25 cellular contexts compared by ENCODE assay signal in genomic region chrX:52425710-52426245, GRCh38. TPM values are rescaled to one million over a fixed set of nuclear protein-coding genes. Genes with fewer than 3 reads are reported as not detected.
A peak's percentile ranks its signal among the peaks of the same experiment; 100 is the strongest.
DNase-seq lines count a peak whose midpoint lies in the region; ATAC-seq and TF ChIP-seq lines count a peak whose summit lies in the region.
"Had no signal": no experiment of that assay in that cellular context is flagged by ENCODE, and none has a peak within 500 bp of the region (broad histone marks: within the 10 kb centered on the region; RNA-seq: fewer than 3 reads in every experiment).

No MANE protein-coding gene starts in this region.

- H3K27me3 ChIP-seq in IMR-90 (ENCODE audit: control insufficient read depth, insufficient read depth, low read length) = no peaks in the 10 kb centered on the region
- no peaks in the 10 kb centered on the region for H3K27me3 ChIP-seq in mesendoderm (ENCODE audit: insufficient read depth, low read length, poor library complexity)
- H3K27me3 ChIP-seq in A673 (replicated peaks; ENCODE audit: insufficient read depth, low read depth, low read length, poor library complexity) = no peaks in the 10 kb centered on the region
- no peaks in the 10 kb centered on the region for H3K27me3 ChIP-seq in prostate gland (replicated peaks; ENCODE audit: insufficient read depth)
- H3K27me3 ChIP-seq: gastrocnemius medialis had no signal

- H2AK5ac ChIP-seq in IMR-90 (ENCODE audit: low read depth, low read length) (no peak overlapping the region), mesendoderm (ENCODE audit: low read length) (no peak overlapping the region)

- dilution Hi-C loops in IMR-90 (cut with HindIII; ENCODE audit: low sequenced_read_pairs, unreplicated experiment) = no loop called here

- no peak for TF ChIP-seq RAD21 in IMR-90 (IDR thresholded peaks at IDR 0.05; ENCODE audit: low read length)

- H3K36me3 ChIP-seq in IMR-90 (ENCODE audit: control insufficient read depth, insufficient read depth, low read length) (no peaks in the 10 kb centered on the region), mesendoderm (ENCODE audit: control insufficient read depth, insufficient read depth, low read length) (no peaks in the 10 kb centered on the region), A673 (ENCODE audit: insufficient read depth, low read length, poor library complexity, severe bottlenecking) (no peaks in the 10 kb centered on the region), prostate gland (no peaks in the 10 kb centered on the region)
- H3K36me3 ChIP-seq: breast epithelium, gastrocnemius medialis, pancreas, thoracic aorta had no signal

- POLR2A ChIA-PET in IMR-90 (lab: Charles Lee; ENCODE audit: unreplicated experiment) (no interaction called here), A673 (lab: Charles Lee; ENCODE audit: low non-redundant PET) (no interaction called here)

- DNase-seq in AG20443 (ENCODE audit: low spot score) = peak; percentile 32
- DNase-seq in IMR-90 = peak; percentile 42
- DNase-seq in dedifferentiated amniotic fluid mesenchymal stem cell (ENCODE audit: extremely low spot score) = peak; percentile 16
- peak; percentile 0 for DNase-seq in mesendoderm
- no peak for DNase-seq in A673 (ENCODE audit: low spot score)
- no peak for DNase-seq in prostate gland (ENCODE audit: low spot score)
- no peak for DNase-seq in activated T-cell treated with anti-CD3 and anti-CD28 coated beads, Interleukin-2, amount 50 U/mL, for 1 hour
- DNase-seq: activated CD4-positive, alpha-beta T cell treated with anti-CD3 and anti-CD28 coated beads for 36 hours; CD8-positive, alpha-beta memory T cell; cortex of kidney; DND-41; gastrocnemius medialis; naive thymus-derived CD4-positive, alpha-beta T cell; NCI-H146; NCI-H2171 treated with DMSO at 0.1 percent for 48 hours; NCI-H526 treated with DMSO at 0.1 percent for 48 hours; pancreas had no signal

- BruUV-seq in IMR-90 (replicated peaks; lab: Mats Ljungman, UMichigan) = no TSS peak
- BruUV-seq in A673 (replicated peaks; lab: Mats Ljungman, UMichigan) = no TSS peak

- in situ Hi-C loops in IMR-90 (cut with MboI; ENCODE audit: low sequenced_read_pairs) = no loop called here

- H3K9me3 ChIP-seq in IMR-90 (ENCODE audit: control insufficient read depth, insufficient read depth, low read length) = no peaks in the 10 kb centered on the region
- no peaks in the 10 kb centered on the region for H3K9me3 ChIP-seq in A673 (ENCODE audit: low read depth, low read length, poor library complexity, severe bottlenecking)
- H3K9me3 ChIP-seq in prostate gland = no peaks in the 10 kb centered on the region
- H3K9me3 ChIP-seq: breast epithelium, gastrocnemius medialis, pancreas, thoracic aorta had no signal

- H3K27ac ChIP-seq in IMR-90 (ENCODE audit: insufficient read depth, low read length) = peak overlapping the region; percentile 49; the same call in 1 of the 2 replicates
- no peak overlapping the region for H3K27ac ChIP-seq in mesendoderm (ENCODE audit: low read depth, low read length)
- no peak overlapping the region for H3K27ac ChIP-seq in A673 (ENCODE audit: low read depth, low read length, poor library complexity, severe bottlenecking)
- no peak overlapping the region for H3K27ac ChIP-seq in prostate gland
- H3K27ac ChIP-seq: breast epithelium, gastrocnemius medialis, pancreas, thoracic aorta had no signal

- 0 out of 2 replicates have a peak overlapping the region, but pooled peaks have one; percentile 14 for H3K23ac ChIP-seq in IMR-90 (ENCODE audit: low read depth, low read length)
- H3K23ac ChIP-seq in mesendoderm (ENCODE audit: low read length) = no peak overlapping the region

- H3K79me2 ChIP-seq in mesendoderm (ENCODE audit: control insufficient read depth, insufficient read depth, low read length) = no peaks in the 10 kb centered on the region

- H3K18ac ChIP-seq in IMR-90 (ENCODE audit: low read depth, low read length) = peak overlapping the region; percentile 45; the same call in 1 of the 2 replicates
- H3K18ac ChIP-seq in mesendoderm (ENCODE audit: low read length) = no peak overlapping the region

- H4K5ac ChIP-seq in IMR-90 (ENCODE audit: low read depth, low read length) (no peak overlapping the region), mesendoderm (ENCODE audit: low read length) (no peak overlapping the region)

- no peak overlapping the region for H2BK15ac ChIP-seq in IMR-90 (ENCODE audit: low read depth, low read length)
- H2BK15ac ChIP-seq in mesendoderm (replicated peaks; ENCODE audit: low read depth) = no peak overlapping the region

- H3K4me3 ChIP-seq in IMR-90 (ENCODE audit: insufficient read depth, low read depth, low read length) (no peak overlapping the region), mesendoderm (ENCODE audit: low read length) (no peak overlapping the region), A673 (ENCODE audit: low read depth, low read length, poor library complexity, severe bottlenecking) (no peak overlapping the region), prostate gland (no peak overlapping the region)
- H3K4me3 ChIP-seq: breast epithelium, gastrocnemius medialis, pancreas, thoracic aorta had no signal

- H2BK20ac ChIP-seq in IMR-90 (ENCODE audit: low read depth, low read length) = peak overlapping the region; percentile 66; the same call in 1 of the 2 replicates

- intact Hi-C loops in IMR-90 (cut with micrococcal nuclease) (no loop called here), A673 (cut with micrococcal nuclease; ENCODE audit: unreplicated experiment) (no loop called here), prostate gland (cut with DNase I) (no loop called here)

- no peak overlapping the region for H4K8ac ChIP-seq in IMR-90 (ENCODE audit: low read depth in 2 of 2, low read length in 2 of 2)
- H4K8ac ChIP-seq in mesendoderm (ENCODE audit: low read depth, low read length) = no peak overlapping the region

- no peak overlapping the region for H2AK9ac ChIP-seq in IMR-90 (replicated peaks; ENCODE audit: low read depth, low read length, poor library complexity)

- TF ChIP-seq POLR2A in IMR-90 (IDR thresholded peaks at IDR 0.05; ENCODE audit: low read depth, low read length) (no peak), prostate gland (IDR thresholded peaks at IDR 0.05) (no peak)

- ATAC-seq in IMR-90 (ENCODE audit: low read depth) = peak; percentile 15; the same call in 1 of the 2 replicates
- ATAC-seq in HG03432 (IDR thresholded peaks at IDR 0.05; ENCODE audit: unreplicated experiment) = no peak
- ATAC-seq: activated CD4-positive, alpha-beta T cell treated with anti-CD3 and anti-CD28 coated beads for 36 hours; gastrocnemius medialis; naive thymus-derived CD4-positive, alpha-beta T cell; pancreas; Right ventricle myocardium inferior; sciatic nerve; stimulated activated effector memory CD8-positive, alpha-beta T cell treated with anti-CD3 and anti-CD28 coated beads, Interleukin-12 subunit alpha, Interleukin-12 subunit beta, amount 100 ng/mL, for 72 hours had no signal

- H3K4me1 ChIP-seq in IMR-90 (ENCODE audit: control insufficient read depth, insufficient read depth, low read length) = peaks cover 7% of the 10 kb centered on the region
- no peaks in the 10 kb centered on the region for H3K4me1 ChIP-seq in mesendoderm (ENCODE audit: control insufficient read depth, low read depth, low read length)
- H3K4me1 ChIP-seq in A673 (ENCODE audit: insufficient read depth, low read length, poor library complexity, severe bottlenecking) = no peaks in the 10 kb centered on the region
- no peaks in the 10 kb centered on the region for H3K4me1 ChIP-seq in prostate gland (replicated peaks)
- H3K4me1 ChIP-seq: breast epithelium, gastrocnemius medialis, pancreas had no signal

- H3K79me1 ChIP-seq in IMR-90 (ENCODE audit: low read depth in 1 of 2, low read length in 2 of 2) (no peaks in the 10 kb centered on the region), mesendoderm (ENCODE audit: low read length) (no peaks in the 10 kb centered on the region)

- H3K56ac ChIP-seq in IMR-90 (ENCODE audit: extremely low read depth, insufficient read depth, low read length) = no peak overlapping the region
- H3K56ac ChIP-seq in mesendoderm (ENCODE audit: low read length) = no peak overlapping the region

- no peaks in the 10 kb centered on the region for H4K20me1 ChIP-seq in IMR-90 (ENCODE audit: insufficient read depth, low read length)

- CTCF ChIA-PET in IMR-90 (lab: Yijun Ruan, JAX) = no interaction called here
- CTCF ChIA-PET in A673 (lab: Charles Lee) = no interaction called here

- no peak overlapping the region for H3K14ac ChIP-seq in IMR-90 (replicated peaks; ENCODE audit: low read depth, low read length)

- H2AFZ ChIP-seq in IMR-90 (replicated peaks; ENCODE audit: low read length, poor library complexity) = peak overlapping the region; percentile 17

- H2BK5ac ChIP-seq in IMR-90 (ENCODE audit: low read depth, low read length, poor library complexity, severe bottlenecking) = peak overlapping the region; percentile 66
- H2BK5ac ChIP-seq in mesendoderm (ENCODE audit: low read length) = no peak overlapping the region

- H3K4ac ChIP-seq in IMR-90 (ENCODE audit: low read depth, low read length) (0 out of 2 replicates have a peak overlapping the region, but pooled peaks have one; percentile 24), mesendoderm (ENCODE audit: low read depth, low read length) (no peak overlapping the region)

- H3K4me2 ChIP-seq in IMR-90 (ENCODE audit: low read depth, low read length) (no peak overlapping the region), mesendoderm (ENCODE audit: low read length) (no peak overlapping the region)

- WGBS in IMR-90 (ENCODE audit: extremely low coverage in 2 of 2, insufficient read length in 1 of 2), 2 experiments = no CpG with 5 or more reads among the region's 4 CpGs
- WGBS in mesendoderm (ENCODE audit: extremely low coverage, insufficient coverage, low lambda C conversion rate) = no CpG with 5 or more reads among the region's 4 CpGs
- 60% methylated on average over 4 of the region's 4 CpGs for WGBS in prostate gland

- 0 out of 2 replicates have a peak overlapping the region, but pooled peaks have one; percentile 28 for H4K91ac ChIP-seq in IMR-90 (ENCODE audit: insufficient read depth, low read depth, low read length)

- peak overlapping the region; percentile 28; the same call in 1 of the 2 replicates for H2BK120ac ChIP-seq in IMR-90 (ENCODE audit: low read depth, low read length)
- H2BK120ac ChIP-seq in mesendoderm (ENCODE audit: low read depth, low read length) = no peak overlapping the region

- no peak for TF ChIP-seq CTCF in IMR-90 (conservative IDR thresholded peaks at IDR 0.05; ENCODE audit: low read depth, low read length)
- TF ChIP-seq CTCF in A673 (conservative IDR thresholded peaks at IDR 0.05; ENCODE audit: low read depth, low read length) = no peak
- TF ChIP-seq CTCF in prostate gland (IDR thresholded peaks at IDR 0.05) = no peak

- H3K9ac ChIP-seq in IMR-90 (ENCODE audit: low read depth, low read length) = no peak overlapping the region
- no peak overlapping the region for H3K9ac ChIP-seq in mesendoderm (ENCODE audit: low read length)

- H3K9me1 ChIP-seq in IMR-90 (ENCODE audit: insufficient read depth, low read length) = no peaks in the 10 kb centered on the region; the same call in 1 of the 2 replicates

RNA-seq across cellular contexts. Expression of gene XAGE2, which starts 57.0 kb away (rescaled TPM):
- total RNA-seq in IMR-90 (2012; rRNA removed) = not detected in 2 replicates
- not detected in 2 replicates for polyA plus RNA-seq in IMR-90 (2012; rRNA removed)
- polyA plus RNA-seq in IMR-90 (2012; cell fraction: cytosol; rRNA removed) = not detected in 2 replicates
- not detected in 2 replicates for polyA plus RNA-seq in IMR-90 (2012; cell fraction: nucleus; rRNA removed; ENCODE audit: low replicate concordance)
- polyA plus RNA-seq in mesendoderm (2013, experiment 1 of 2) = 0.20 TPM
- polyA plus RNA-seq in mesendoderm (2013, experiment 2 of 2) = 0.07 TPM
- total RNA-seq in A673 (2021) = not detected in 2 replicates
- total RNA-seq in prostate gland = not detected
- total RNA-seq: activated CD4-positive, alpha-beta T cell treated with anti-CD3 and anti-CD28 coated beads for 36 hours; activated T-helper 1 cell treated with anti-CD3 and anti-CD28 coated beads, Interleukin-12 subunit alpha, Interleukin-12 subunit beta, Interleukin-2, Interleukin-4 antibody, amounts not matched to agents 30 ng/mL and 10 ng/mL and 1 ng/mL, durations not matched to agents 14 hours and 24 hours and 36 hours; breast epithelium; CD8-positive, alpha-beta memory T cell; gastrocnemius medialis; kidney epithelial cell; naive thymus-derived CD4-positive, alpha-beta T cell; pancreas; Right ventricle myocardium inferior; thoracic aorta had no signal
- polyA plus RNA-seq: CD8-positive, alpha-beta memory T cell; naive thymus-derived CD4-positive, alpha-beta T cell had no signal

Comparison
In these comparisons a context has a peak if more than half of its experiments do, and no peak if none do; other contexts are left out.
1. DNase-seq: peak in AG20443 (single experiment), IMR-90 (single experiment), dedifferentiated amniotic fluid mesenchymal stem cell (single experiment) and mesendoderm (single experiment); none in A673 (single experiment), prostate gland (single experiment) and activated T-cell treated with anti-CD3 and anti-CD28 coated beads, Interleukin-2, amount 50 U/mL, for 1 hour (single experiment).